1 cellular context compared by ENCODE assay signal in the genomic region with DNA sequence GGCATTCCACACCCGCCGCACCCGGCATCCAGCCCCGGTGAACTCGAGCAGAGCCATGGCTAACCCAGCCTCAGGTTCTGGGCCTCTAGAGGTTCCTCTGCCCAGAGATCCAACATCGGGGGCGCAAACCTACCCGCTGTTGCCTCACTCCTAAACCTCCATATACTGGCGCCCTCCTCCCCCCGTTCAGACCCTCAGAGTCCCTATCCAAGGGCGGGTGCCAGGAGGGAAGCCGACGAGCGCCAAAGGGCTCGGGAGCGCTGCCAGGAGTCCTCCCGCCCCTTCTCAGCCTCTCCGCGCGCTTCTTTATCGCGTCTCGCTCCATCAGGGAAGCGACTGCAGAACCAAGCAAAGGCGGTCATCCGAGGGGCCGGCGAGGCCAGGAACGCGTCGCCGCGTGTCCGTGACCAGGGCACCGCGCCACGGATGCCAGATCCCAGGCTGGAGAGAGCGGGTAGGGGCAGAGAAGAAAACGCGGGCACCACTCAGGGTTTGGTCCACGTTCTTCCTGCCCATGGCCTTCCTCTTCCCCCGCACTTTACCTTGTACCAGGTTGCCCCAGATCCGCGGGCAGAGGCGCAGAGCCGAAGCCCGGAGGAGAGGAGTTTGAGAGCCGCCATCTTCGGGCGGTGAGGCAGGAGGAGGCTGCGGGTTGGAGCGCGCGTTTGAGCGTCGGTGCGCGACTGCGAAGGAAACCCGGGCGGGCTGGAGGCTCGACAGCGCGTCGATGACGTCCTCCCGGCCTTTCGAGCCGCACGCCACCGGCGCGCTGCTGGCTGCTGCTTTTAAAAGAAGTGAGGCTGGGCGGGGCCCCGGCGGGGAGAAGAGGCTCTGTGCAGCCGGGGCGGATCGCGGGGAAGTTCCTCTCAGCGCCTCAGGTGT.
TF ChIP-seq lines count a peak whose summit lies in the region.

A gene (minus strand): TSS at position 687 of the 882 bp plus-strand sequence. CDS start 67 bp downstream, at position 620.

TF ChIP-seq in GM12878, 131 proteins besides CTCF, POLR2A, EP300 and RAD21 (continued from another document and continues in another):
- TF ChIP-seq, protein P1, sequence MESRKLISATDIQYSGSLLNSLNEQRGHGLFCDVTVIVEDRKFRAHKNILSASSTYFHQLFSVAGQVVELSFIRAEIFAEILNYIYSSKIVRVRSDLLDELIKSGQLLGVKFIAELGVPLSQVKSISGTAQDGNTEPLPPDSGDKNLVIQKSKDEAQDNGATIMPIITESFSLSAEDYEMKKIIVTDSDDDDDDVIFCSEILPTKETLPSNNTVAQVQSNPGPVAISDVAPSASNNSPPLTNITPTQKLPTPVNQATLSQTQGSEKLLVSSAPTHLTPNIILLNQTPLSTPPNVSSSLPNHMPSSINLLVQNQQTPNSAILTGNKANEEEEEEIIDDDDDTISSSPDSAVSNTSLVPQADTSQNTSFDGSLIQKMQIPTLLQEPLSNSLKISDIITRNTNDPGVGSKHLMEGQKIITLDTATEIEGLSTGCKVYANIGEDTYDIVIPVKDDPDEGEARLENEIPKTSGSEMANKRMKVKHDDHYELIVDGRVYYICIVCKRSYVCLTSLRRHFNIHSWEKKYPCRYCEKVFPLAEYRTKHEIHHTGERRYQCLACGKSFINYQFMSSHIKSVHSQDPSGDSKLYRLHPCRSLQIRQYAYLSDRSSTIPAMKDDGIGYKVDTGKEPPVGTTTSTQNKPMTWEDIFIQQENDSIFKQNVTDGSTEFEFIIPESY (IDR thresholded peaks at IDR 0.05): no peak
- no peak for TF ChIP-seq ZSCAN29 (IDR thresholded peaks at IDR 0.05)
- no peak for TF ChIP-seq MTA2 (IDR thresholded peaks at IDR 0.05; ENCODE audit: low read depth)
- TF ChIP-seq KLF5 (IDR thresholded peaks at IDR 0.05; ENCODE audit: partially characterized antibody): peak; percentile 48
- TF ChIP-seq CREB1 (IDR thresholded peaks at IDR 0.05; ENCODE audit: low read depth): peak; percentile 90
- TF ChIP-seq CHD2 (IDR thresholded peaks at IDR 0.05; ENCODE audit: borderline replicate concordance, low read depth, low read length): 0 out of 2 replicates have a peak, but pooled peaks have one; percentile 9
- TF ChIP-seq, protein P2, sequence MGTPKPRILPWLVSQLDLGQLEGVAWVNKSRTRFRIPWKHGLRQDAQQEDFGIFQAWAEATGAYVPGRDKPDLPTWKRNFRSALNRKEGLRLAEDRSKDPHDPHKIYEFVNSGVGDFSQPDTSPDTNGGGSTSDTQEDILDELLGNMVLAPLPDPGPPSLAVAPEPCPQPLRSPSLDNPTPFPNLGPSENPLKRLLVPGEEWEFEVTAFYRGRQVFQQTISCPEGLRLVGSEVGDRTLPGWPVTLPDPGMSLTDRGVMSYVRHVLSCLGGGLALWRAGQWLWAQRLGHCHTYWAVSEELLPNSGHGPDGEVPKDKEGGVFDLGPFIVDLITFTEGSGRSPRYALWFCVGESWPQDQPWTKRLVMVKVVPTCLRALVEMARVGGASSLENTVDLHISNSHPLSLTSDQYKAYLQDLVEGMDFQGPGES (IDR thresholded peaks at IDR 0.05): no peak
- TF ChIP-seq SREBF1 (IDR thresholded peaks at IDR 0.05; ENCODE audit: low read length): no peak
- no peak for TF ChIP-seq IRF4 (IDR thresholded peaks at IDR 0.05; ENCODE audit: low read depth, low read length)
- peak; percentile 75 to 92; a peak in 3 of 4 replicates for TF ChIP-seq BHLHE40 (IDR thresholded peaks at IDR 0.05; ENCODE audit: borderline replicate concordance in 1 of 2, low read depth in 2 of 2, low read length in 1 of 2)
- TF ChIP-seq NRF1 (conservative IDR thresholded peaks at IDR 0.05; ENCODE audit: low read depth, low read length): 0 out of 2 replicates have a peak, but pooled peaks have one; percentile 24
- peak; percentile 92 for TF ChIP-seq POLR2AphosphoS5 (IDR thresholded peaks at IDR 0.05; ENCODE audit: low read length)
- TF ChIP-seq, protein P3, sequence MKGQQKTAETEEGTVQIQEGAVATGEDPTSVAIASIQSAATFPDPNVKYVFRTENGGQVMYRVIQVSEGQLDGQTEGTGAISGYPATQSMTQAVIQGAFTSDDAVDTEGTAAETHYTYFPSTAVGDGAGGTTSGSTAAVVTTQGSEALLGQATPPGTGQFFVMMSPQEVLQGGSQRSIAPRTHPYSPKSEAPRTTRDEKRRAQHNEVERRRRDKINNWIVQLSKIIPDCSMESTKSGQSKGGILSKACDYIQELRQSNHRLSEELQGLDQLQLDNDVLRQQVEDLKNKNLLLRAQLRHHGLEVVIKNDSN (IDR thresholded peaks at IDR 0.05; ENCODE audit: borderline replicate concordance, extremely low read length, insufficient read depth, low read depth, low read length): no peak
- TF ChIP-seq, protein P4, sequence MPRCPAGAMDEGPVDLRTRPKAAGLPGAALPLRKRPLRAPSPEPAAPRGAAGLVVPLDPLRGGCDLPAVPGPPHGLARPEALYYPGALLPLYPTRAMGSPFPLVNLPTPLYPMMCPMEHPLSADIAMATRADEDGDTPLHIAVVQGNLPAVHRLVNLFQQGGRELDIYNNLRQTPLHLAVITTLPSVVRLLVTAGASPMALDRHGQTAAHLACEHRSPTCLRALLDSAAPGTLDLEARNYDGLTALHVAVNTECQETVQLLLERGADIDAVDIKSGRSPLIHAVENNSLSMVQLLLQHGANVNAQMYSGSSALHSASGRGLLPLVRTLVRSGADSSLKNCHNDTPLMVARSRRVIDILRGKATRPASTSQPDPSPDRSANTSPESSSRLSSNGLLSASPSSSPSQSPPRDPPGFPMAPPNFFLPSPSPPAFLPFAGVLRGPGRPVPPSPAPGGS (IDR thresholded peaks at IDR 0.05; ENCODE audit: borderline replicate concordance, insufficient read depth, low read depth, low read length, poor library complexity, severe bottlenecking): no peak
- peak; percentile 25; the same call in 1 of the 2 replicates for TF ChIP-seq PAX5 (IDR thresholded peaks at IDR 0.05; ENCODE audit: borderline replicate concordance, low read depth, low read length)
- TF ChIP-seq, protein P5, sequence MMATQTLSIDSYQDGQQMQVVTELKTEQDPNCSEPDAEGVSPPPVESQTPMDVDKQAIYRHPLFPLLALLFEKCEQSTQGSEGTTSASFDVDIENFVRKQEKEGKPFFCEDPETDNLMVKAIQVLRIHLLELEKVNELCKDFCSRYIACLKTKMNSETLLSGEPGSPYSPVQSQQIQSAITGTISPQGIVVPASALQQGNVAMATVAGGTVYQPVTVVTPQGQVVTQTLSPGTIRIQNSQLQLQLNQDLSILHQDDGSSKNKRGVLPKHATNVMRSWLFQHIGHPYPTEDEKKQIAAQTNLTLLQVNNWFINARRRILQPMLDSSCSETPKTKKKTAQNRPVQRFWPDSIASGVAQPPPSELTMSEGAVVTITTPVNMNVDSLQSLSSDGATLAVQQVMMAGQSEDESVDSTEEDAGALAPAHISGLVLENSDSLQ (IDR thresholded peaks at IDR 0.05): 0 out of 2 replicates have a peak, but pooled peaks have one; percentile 20
- TF ChIP-seq CBX5 (IDR thresholded peaks at IDR 0.05; ENCODE audit: low read depth): no peak
- 0 out of 2 replicates have a peak, but pooled peaks have one; percentile 40 for TF ChIP-seq TBL1XR1 (IDR thresholded peaks at IDR 0.05; ENCODE audit: low read depth, low read length)
- no peak; the same call in 1 of the 2 replicates for TF ChIP-seq TARDBP (IDR thresholded peaks at IDR 0.05; ENCODE audit: borderline replicate concordance)
- no peak for TF ChIP-seq ZNF274 (IDR thresholded peaks at IDR 0.05; ENCODE audit: insufficient read depth, insufficient read length)
- TF ChIP-seq TCF3 (IDR thresholded peaks at IDR 0.05; ENCODE audit: borderline replicate concordance, insufficient read depth, low read depth, low read length): peak; percentile 72
- TF ChIP-seq SMARCA5 (IDR thresholded peaks at IDR 0.05): no peak; the same call in 1 of the 2 replicates
- TF ChIP-seq JUNB (IDR thresholded peaks at IDR 0.05): no peak
- no peak for TF ChIP-seq SIX5 (IDR thresholded peaks at IDR 0.05; ENCODE audit: low read depth, low read length, severe bottlenecking)
- TF ChIP-seq BACH1 (IDR thresholded peaks at IDR 0.05; ENCODE audit: borderline replicate concordance): no peak
- no peak for TF ChIP-seq WRNIP1 (IDR thresholded peaks at IDR 0.05; ENCODE audit: borderline replicate concordance, low read depth, low read length)
- TF ChIP-seq POU2F2 (IDR thresholded peaks at IDR 0.05; ENCODE audit: borderline replicate concordance, low read depth, low read length): peak; percentile 82; the same call in 2 of the 3 replicates
- no peak for TF ChIP-seq TCF7 (IDR thresholded peaks at IDR 0.05; ENCODE audit: borderline replicate concordance)
- no peak for TF ChIP-seq FOS (IDR thresholded peaks at IDR 0.05; ENCODE audit: borderline replicate concordance, extremely low read depth, insufficient read length)
- TF ChIP-seq TAF1 (IDR thresholded peaks at IDR 0.05; ENCODE audit: borderline replicate concordance, low read depth, low read length): peak; percentile 84; the same call in 1 of the 2 replicates
- TF ChIP-seq DPF2 (IDR thresholded peaks at IDR 0.05): no peak; the same call in 1 of the 2 replicates
- TF ChIP-seq HDAC2 (IDR thresholded peaks at IDR 0.05): no peak
- no peak for TF ChIP-seq SUZ12 (IDR thresholded peaks at IDR 0.05; ENCODE audit: unreplicated experiment)
- TF ChIP-seq, protein P6, sequence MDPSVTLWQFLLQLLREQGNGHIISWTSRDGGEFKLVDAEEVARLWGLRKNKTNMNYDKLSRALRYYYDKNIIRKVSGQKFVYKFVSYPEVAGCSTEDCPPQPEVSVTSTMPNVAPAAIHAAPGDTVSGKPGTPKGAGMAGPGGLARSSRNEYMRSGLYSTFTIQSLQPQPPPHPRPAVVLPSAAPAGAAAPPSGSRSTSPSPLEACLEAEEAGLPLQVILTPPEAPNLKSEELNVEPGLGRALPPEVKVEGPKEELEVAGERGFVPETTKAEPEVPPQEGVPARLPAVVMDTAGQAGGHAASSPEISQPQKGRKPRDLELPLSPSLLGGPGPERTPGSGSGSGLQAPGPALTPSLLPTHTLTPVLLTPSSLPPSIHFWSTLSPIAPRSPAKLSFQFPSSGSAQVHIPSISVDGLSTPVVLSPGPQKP (IDR thresholded peaks at IDR 0.05; ENCODE audit: low read depth, low read length): no peak
- no peak; the same call in 1 of the 2 replicates for TF ChIP-seq RUNX3 (IDR thresholded peaks at IDR 0.05; ENCODE audit: low read length)
- TF ChIP-seq IKZF1 (conservative IDR thresholded peaks at IDR 0.05): peak; percentile 62
- TF ChIP-seq SMAD5 (IDR thresholded peaks at IDR 0.05; ENCODE audit: low read depth): peak; percentile 29; the same call in 1 of the 2 replicates
- TF ChIP-seq PML (IDR thresholded peaks at IDR 0.05; ENCODE audit: low read length): peak; percentile 91
- TF ChIP-seq NBN (IDR thresholded peaks at IDR 0.05): 0 out of 2 replicates have a peak, but pooled peaks have one; percentile 55
- no peak for TF ChIP-seq BMI1 (IDR thresholded peaks at IDR 0.05; ENCODE audit: borderline replicate concordance)
- no peak for TF ChIP-seq NFYA (IDR thresholded peaks at IDR 0.05; ENCODE audit: borderline replicate concordance, low read depth, low read length)
- TF ChIP-seq, protein P7, sequence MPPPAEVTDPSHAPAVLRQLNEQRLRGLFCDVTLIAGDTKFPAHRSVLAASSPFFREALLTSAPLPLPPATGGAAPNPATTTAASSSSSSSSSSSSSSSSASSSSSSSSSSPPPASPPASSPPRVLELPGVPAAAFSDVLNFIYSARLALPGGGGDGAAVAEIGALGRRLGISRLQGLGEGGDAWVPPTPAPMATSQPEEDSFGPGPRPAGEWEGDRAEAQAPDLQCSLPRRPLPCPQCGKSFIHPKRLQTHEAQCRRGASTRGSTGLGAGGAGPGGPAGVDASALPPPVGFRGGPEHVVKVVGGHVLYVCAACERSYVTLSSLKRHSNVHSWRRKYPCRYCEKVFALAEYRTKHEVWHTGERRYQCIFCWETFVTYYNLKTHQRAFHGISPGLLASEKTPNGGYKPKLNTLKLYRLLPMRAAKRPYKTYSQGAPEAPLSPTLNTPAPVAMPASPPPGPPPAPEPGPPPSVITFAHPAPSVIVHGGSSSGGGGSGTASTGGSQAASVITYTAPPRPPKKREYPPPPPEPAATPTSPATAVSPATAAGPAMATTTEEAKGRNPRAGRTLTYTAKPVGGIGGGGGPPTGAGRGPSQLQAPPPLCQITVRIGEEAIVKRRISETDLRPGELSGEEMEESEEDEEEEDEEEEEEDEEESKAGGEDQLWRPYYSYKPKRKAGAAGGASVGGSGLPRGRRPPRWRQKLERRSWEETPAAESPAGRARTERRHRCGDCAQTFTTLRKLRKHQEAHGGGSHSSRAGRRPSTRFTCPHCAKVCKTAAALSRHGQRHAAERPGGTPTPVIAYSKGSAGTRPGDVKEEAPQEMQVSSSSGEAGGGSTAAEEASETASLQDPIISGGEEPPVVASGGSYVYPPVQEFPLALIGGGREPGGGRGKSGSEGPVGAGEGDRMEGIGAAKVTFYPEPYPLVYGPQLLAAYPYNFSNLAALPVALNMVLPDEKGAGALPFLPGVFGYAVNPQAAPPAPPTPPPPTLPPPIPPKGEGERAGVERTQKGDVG (CRISPR knock-in tag; IDR thresholded peaks at IDR 0.05): no peak
- TF ChIP-seq CREM (IDR thresholded peaks at IDR 0.05; ENCODE audit: low read depth): peak; percentile 87
- 0 out of 2 replicates have a peak, but pooled peaks have one; percentile 74 for TF ChIP-seq TCF12 (IDR thresholded peaks at IDR 0.05; ENCODE audit: low read depth, low read length)
- TF ChIP-seq ZNF622 (IDR thresholded peaks at IDR 0.05): no peak
- TF ChIP-seq, protein P8, sequence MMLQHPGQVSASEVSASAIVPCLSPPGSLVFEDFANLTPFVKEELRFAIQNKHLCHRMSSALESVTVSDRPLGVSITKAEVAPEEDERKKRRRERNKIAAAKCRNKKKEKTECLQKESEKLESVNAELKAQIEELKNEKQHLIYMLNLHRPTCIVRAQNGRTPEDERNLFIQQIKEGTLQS (IDR thresholded peaks at IDR 0.05; ENCODE audit: borderline replicate concordance, extremely low read depth, low read depth, low read length): no peak
- no peak for TF ChIP-seq MEF2A (IDR thresholded peaks at IDR 0.05; ENCODE audit: insufficient read depth, low read depth, low read length)
- peak; percentile 51; the same call in 1 of the 2 replicates for TF ChIP-seq RB1 (IDR thresholded peaks at IDR 0.05; ENCODE audit: borderline replicate concordance)
- no peak for TF ChIP-seq ZNF217 (IDR thresholded peaks at IDR 0.05)
- TF ChIP-seq ZNF384 (IDR thresholded peaks at IDR 0.05; ENCODE audit: borderline replicate concordance, low read depth, low read length): no peak
- no peak for TF ChIP-seq FOXM1 (IDR thresholded peaks at IDR 0.05; ENCODE audit: low read depth, low read length)
- TF ChIP-seq, protein P9, sequence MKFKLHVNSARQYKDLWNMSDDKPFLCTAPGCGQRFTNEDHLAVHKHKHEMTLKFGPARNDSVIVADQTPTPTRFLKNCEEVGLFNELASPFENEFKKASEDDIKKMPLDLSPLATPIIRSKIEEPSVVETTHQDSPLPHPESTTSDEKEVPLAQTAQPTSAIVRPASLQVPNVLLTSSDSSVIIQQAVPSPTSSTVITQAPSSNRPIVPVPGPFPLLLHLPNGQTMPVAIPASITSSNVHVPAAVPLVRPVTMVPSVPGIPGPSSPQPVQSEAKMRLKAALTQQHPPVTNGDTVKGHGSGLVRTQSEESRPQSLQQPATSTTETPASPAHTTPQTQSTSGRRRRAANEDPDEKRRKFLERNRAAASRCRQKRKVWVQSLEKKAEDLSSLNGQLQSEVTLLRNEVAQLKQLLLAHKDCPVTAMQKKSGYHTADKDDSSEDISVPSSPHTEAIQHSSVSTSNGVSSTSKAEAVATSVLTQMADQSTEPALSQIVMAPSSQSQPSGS (IDR thresholded peaks at IDR 0.05; ENCODE audit: low read length): no peak
- no peak for TF ChIP-seq RBBP5 (conservative IDR thresholded peaks at IDR 0.05)
